Comparison of ENCODE assay signal across 1 cellular context in the genomic region with DNA sequence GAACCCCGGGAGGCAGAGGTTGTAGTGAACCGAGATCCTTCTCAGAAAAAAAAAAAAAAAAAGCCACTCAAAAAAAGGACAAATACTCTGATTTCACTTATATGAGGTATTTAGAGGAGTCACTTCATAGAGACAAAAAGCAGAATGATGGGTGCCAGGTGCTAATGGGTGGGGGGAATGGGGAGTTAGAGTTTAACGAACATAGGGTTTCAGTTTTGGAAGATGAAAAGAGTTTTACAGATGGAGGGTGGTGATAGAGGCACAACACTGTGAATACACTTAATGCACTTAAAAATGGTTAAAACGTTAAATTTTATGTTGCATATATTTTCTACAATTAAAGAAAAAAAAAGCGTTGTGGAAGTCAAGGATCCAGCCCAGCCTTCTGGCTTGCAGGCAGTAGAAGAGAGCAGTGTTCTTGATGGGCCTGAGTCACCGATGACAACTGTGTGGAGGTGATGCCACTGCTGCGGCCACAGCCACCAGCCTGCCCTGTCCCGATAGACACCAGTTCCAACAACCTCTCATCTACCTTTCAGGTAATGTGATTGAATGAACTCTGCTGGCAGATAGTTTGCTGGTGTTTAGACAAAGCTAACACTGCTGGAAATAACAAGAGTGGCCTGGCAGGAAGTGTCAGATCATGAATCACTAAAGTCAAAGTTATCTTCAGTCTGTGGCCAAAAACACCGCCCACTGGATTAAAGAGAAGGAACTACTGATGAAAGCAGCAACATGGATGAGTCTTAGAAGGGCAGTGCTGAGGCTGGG.
TF ChIP-seq lines count a peak whose summit lies in the region.

No MANE protein-coding gene starts in this region.

TF ChIP-seq in IMR-90, 13 proteins besides CTCF, POLR2A, EP300 and RAD21:
- TF ChIP-seq MAFK (IDR thresholded peaks at IDR 0.05; ENCODE audit: low read depth, low read length) (no peak), RCOR1 (IDR thresholded peaks at IDR 0.05; ENCODE audit: insufficient replicate concordance, low read length) (no peak), CHD1 (IDR thresholded peaks at IDR 0.05; ENCODE audit: low read depth, low read length) (no peak)
